19 cellular contexts compared by ENCODE assay signal in genomic region chr6:14002176-14002947, GRCh38.
DNase-seq lines count a peak whose midpoint lies in the region; ATAC-seq and TF ChIP-seq lines count a peak whose summit lies in the region.
"Had no signal": no experiment of that assay in that cellular context is flagged by ENCODE, and none has a peak within 500 bp of the region (broad histone marks: within the 10 kb centered on the region; RNA-seq: fewer than 3 reads in every experiment).

No MANE protein-coding gene starts in this region.

- TF ChIP-seq CTCF in A673 (conservative IDR thresholded peaks at IDR 0.05; ENCODE audit: low read depth, low read length) (0 out of 2 replicates have a peak, but pooled peaks have one; percentile 14), foreskin keratinocyte (conservative IDR thresholded peaks at IDR 0.05) (peak; percentile 5)

- no peaks in the 10 kb centered on the region for H3K4me1 Mint-ChIP-seq in activated T-cell treated with anti-CD3 and anti-CD28 coated beads, Interleukin-2, amount 50 U/mL, for 72 hours (ENCODE audit: low read depth)
- H3K4me1 Mint-ChIP-seq: stimulated activated memory B cell treated with anti-CD40 and anti-IgM and Interleukin-4, amounts not matched to agents 10 μg/mL and 1 μg/mL and 100 μg/mL, for 72 hours had no signal

- H3K27me3 Mint-ChIP-seq in activated T-cell treated with anti-CD3 and anti-CD28 coated beads, Interleukin-2, amount 50 U/mL, for 72 hours (ENCODE audit: low read depth): peaks cover 24% of the 10 kb centered on the region

- no peaks in the 10 kb centered on the region for H3K36me3 Mint-ChIP-seq in activated T-cell treated with anti-CD3 and anti-CD28 coated beads, Interleukin-2, amount 50 U/mL, for 72 hours (ENCODE audit: insufficient read depth in 2 of 2)
- H3K36me3 Mint-ChIP-seq: natural killer cell treated with Interleukin-12 subunit alpha and Interleukin-12 subunit beta and Interleukin-15 and Interleukin-18, amount 100 ng/mL, for 72 hours; stimulated activated memory B cell treated with anti-CD40 and anti-IgM and Interleukin-4, amounts not matched to agents 10 μg/mL and 1 μg/mL and 100 μg/mL, for 72 hours had no signal

- no peaks in the 10 kb centered on the region for H3K27me3 ChIP-seq in A673 (replicated peaks; ENCODE audit: insufficient read depth, low read depth, low read length, poor library complexity)
- no peaks in the 10 kb centered on the region for H3K27me3 ChIP-seq in H7 (ENCODE audit: control insufficient read depth, insufficient read depth, low read length)
- H3K27me3 ChIP-seq in SJSA1 (replicated peaks): no peaks in the 10 kb centered on the region
- no peaks in the 10 kb centered on the region for H3K27me3 ChIP-seq in foreskin keratinocyte

- H3K9me3 ChIP-seq in A673 (ENCODE audit: low read depth, low read length, poor library complexity, severe bottlenecking) (no peaks in the 10 kb centered on the region), SJSA1 (replicated peaks) (0 out of 2 replicates have a peak, but pooled peaks cover 2% of the 10 kb centered on the region)

- H3K27ac Mint-ChIP-seq in activated T-cell treated with anti-CD3 and anti-CD28 coated beads, Interleukin-2, amount 50 U/mL, for 72 hours: no peak overlapping the region
- H3K27ac Mint-ChIP-seq: CD4-positive, alpha-beta T cell; natural killer cell treated with Interleukin-12 subunit alpha and Interleukin-12 subunit beta and Interleukin-15 and Interleukin-18, amount 100 ng/mL, for 72 hours; stimulated activated memory B cell treated with anti-CD40 and anti-IgM and Interleukin-4, amounts not matched to agents 10 μg/mL and 1 μg/mL and 100 μg/mL, for 72 hours had no signal

- no peak overlapping the region for H3K4me3 Mint-ChIP-seq in activated T-cell treated with anti-CD3 and anti-CD28 coated beads, Interleukin-2, amount 50 U/mL, for 72 hours
- H3K4me3 Mint-ChIP-seq: CD4-positive, alpha-beta T cell; natural killer cell treated with Interleukin-12 subunit alpha and Interleukin-12 subunit beta and Interleukin-15 and Interleukin-18, amount 100 ng/mL, for 72 hours; stimulated activated memory B cell treated with anti-CD40 and anti-IgM and Interleukin-4, amounts not matched to agents 10 μg/mL and 1 μg/mL and 100 μg/mL, for 72 hours had no signal

- H3K27ac ChIP-seq in A673 (ENCODE audit: low read depth, low read length, poor library complexity, severe bottlenecking) (no peak overlapping the region), SJSA1 (peak overlapping the region; percentile 15; the same call in 1 of the 2 replicates), foreskin keratinocyte (peak overlapping the region; percentile 9)

- no TSS peak for BruUV-seq in A673 (replicated peaks; lab: Mats Ljungman, UMichigan)

- ATAC-seq in foreskin keratinocyte (no peak), HG03097 (IDR thresholded peaks at IDR 0.05; ENCODE audit: low FRiP score, unreplicated experiment) (no peak)
- ATAC-seq in activated T-cell treated with anti-CD3 and anti-CD28 coated beads, Interleukin-2, amount 50 U/mL, for 72 hours (replicated peaks in 1 of 2): no peak
- ATAC-seq: natural killer cell treated with Interleukin-12 subunit alpha and Interleukin-12 subunit beta and Interleukin-15 and Interleukin-18, amount 100 ng/mL, for 72 hours; stimulated activated memory B cell treated with anti-CD40 and anti-IgM and Interleukin-4, amounts not matched to agents 10 μg/mL and 1 μg/mL and 100 μg/mL, for 72 hours had no signal

- DNase-seq in A673 (ENCODE audit: low spot score): no peak
- DNase-seq in H7: peak; percentile 54
- no peak for DNase-seq in SJSA1 (ENCODE audit: low read depth in 1 of 2, low spot score in 2 of 2)
- no peak for DNase-seq in foreskin keratinocyte
- no peak for DNase-seq in KG1 (lab: John Stamatoyannopoulos, UW)
- DNase-seq in activated T-cell treated with anti-CD3 and anti-CD28 coated beads, Interleukin-2, amount 50 U/mL, for 72 hours: no peak
- DNase-seq in effector CD4-positive, alpha-beta T cell: no peak
- DNase-seq: CD4-positive, alpha-beta T cell; DMS153; dorsolateral prefrontal cortex; midbrain; NCI-H1092; NCI-H2029 treated with DMSO at 0.1 percent for 48 hours; NCI-H345; Right ventricle myocardium superior; T-helper 1 cell had no signal

- no peaks in the 10 kb centered on the region for H3K36me3 ChIP-seq in A673 (ENCODE audit: insufficient read depth, low read length, poor library complexity, severe bottlenecking)
- no peaks in the 10 kb centered on the region for H3K36me3 ChIP-seq in H7 (replicated peaks; ENCODE audit: control insufficient read depth, insufficient read depth, low read length)
- H3K36me3 ChIP-seq in SJSA1: no peaks in the 10 kb centered on the region

- H3K4me3 ChIP-seq in A673 (ENCODE audit: low read depth, low read length, poor library complexity, severe bottlenecking) (no peak overlapping the region), H7 (ENCODE audit: insufficient read depth, low read depth, low read length) (no peak overlapping the region), SJSA1 (no peak overlapping the region)
- H3K4me3 ChIP-seq: dorsolateral prefrontal cortex had no signal

- intact Hi-C loops in A673 (cut with micrococcal nuclease; ENCODE audit: unreplicated experiment): no loop called here

- POLR2A ChIA-PET in A673 (lab: Charles Lee; ENCODE audit: low non-redundant PET): no interaction called here

- CTCF ChIA-PET in A673 (lab: Charles Lee): interaction anchor here (0.7 to 1.3 kb wide), 3 partner anchors 43 to 94 kb away, joined by 3 read pairs; no protein-coding TSS in a partner anchor

- peaks cover 18% of the 10 kb centered on the region for H3K4me1 ChIP-seq in A673 (ENCODE audit: insufficient read depth, low read length, poor library complexity, severe bottlenecking)
- peaks cover 17% of the 10 kb centered on the region for H3K4me1 ChIP-seq in SJSA1 (replicated peaks)
- peaks cover 9% of the 10 kb centered on the region for H3K4me1 ChIP-seq in foreskin keratinocyte

- peaks cover 0 to 1% of the 10 kb centered on the region in 2 donors for H3K9me3 Mint-ChIP-seq in activated T-cell treated with anti-CD3 and anti-CD28 coated beads, Interleukin-2, amount 50 U/mL, for 72 hours
- H3K9me3 Mint-ChIP-seq: CD4-positive, alpha-beta T cell; natural killer cell treated with Interleukin-12 subunit alpha and Interleukin-12 subunit beta and Interleukin-15 and Interleukin-18, amount 100 ng/mL, for 72 hours had no signal
